In the genomic region with DNA sequence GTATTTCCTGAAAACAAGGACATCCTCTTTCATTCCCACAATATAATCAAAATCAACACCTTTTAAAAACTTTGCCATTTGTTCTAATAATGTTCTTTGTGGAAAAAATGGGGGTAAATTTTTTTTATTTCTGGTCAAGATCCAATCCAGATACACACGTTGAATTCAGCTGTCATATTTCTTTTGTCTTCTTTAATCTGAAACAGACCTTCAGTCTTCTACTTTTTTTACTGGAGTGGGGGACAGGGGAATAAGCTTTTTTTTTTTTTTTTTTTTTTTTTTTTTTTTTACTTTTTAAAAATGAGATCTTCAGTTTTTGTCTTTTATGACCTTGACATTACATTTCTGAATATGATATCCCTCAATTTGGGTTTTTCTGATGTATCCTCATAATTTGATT, we compare ENCODE assay signal across 2 cellular contexts.
TF ChIP-seq lines count a peak whose summit lies in the region.

No MANE protein-coding gene starts in this region.

TF ChIP-seq in SK-N-SH, 30 proteins besides CTCF, POLR2A, EP300 and RAD21:
- TF ChIP-seq YY1 (IDR thresholded peaks at IDR 0.05; ENCODE audit: low read depth) (no peak), CHD2 (IDR thresholded peaks at IDR 0.05; ENCODE audit: low read length, partially characterized antibody) (no peak), TCF12 (IDR thresholded peaks at IDR 0.05) (peak; percentile 49), ZBTB33 (IDR thresholded peaks at IDR 0.05; ENCODE audit: borderline replicate concordance, low read depth) (no peak)
- TF ChIP-seq, protein P1, sequence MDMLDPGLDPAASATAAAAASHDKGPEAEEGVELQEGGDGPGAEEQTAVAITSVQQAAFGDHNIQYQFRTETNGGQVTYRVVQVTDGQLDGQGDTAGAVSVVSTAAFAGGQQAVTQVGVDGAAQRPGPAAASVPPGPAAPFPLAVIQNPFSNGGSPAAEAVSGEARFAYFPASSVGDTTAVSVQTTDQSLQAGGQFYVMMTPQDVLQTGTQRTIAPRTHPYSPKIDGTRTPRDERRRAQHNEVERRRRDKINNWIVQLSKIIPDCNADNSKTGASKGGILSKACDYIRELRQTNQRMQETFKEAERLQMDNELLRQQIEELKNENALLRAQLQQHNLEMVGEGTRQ (IDR thresholded peaks at IDR 0.05; ENCODE audit: borderline replicate concordance, low read depth, low read length), result no peak

TF ChIP-seq in SK-N-SH treated with all-trans-retinoic acid at 6 μM for 48 hours, 23 proteins besides CTCF, POLR2A, EP300 and RAD21:
- no peak for TF ChIP-seq TCF4 (CRISPR knock-in tag; IDR thresholded peaks at IDR 0.05; ENCODE audit: borderline replicate concordance)
- no peak for TF ChIP-seq OSR1 (CRISPR knock-in tag; IDR thresholded peaks at IDR 0.05)
- no peak for TF ChIP-seq GLIS3 (CRISPR knock-in tag; IDR thresholded peaks at IDR 0.05)
- TF ChIP-seq ZNF565 (CRISPR knock-in tag; conservative IDR thresholded peaks at IDR 0.05; ENCODE audit: low read depth), result no peak
- TF ChIP-seq ARNTL (CRISPR knock-in tag; IDR thresholded peaks at IDR 0.05; ENCODE audit: borderline replicate concordance, low read depth), result no peak
- TF ChIP-seq ZFP30 (CRISPR knock-in tag; IDR thresholded peaks at IDR 0.05), result no peak
- TF ChIP-seq TSHZ2 (CRISPR knock-in tag; IDR thresholded peaks at IDR 0.05), result no peak
- no peak for TF ChIP-seq PPARA (CRISPR knock-in tag; IDR thresholded peaks at IDR 0.05; ENCODE audit: borderline replicate concordance)
- TF ChIP-seq BACH2 (CRISPR knock-in tag; IDR thresholded peaks at IDR 0.05; ENCODE audit: borderline replicate concordance), result no peak
- TF ChIP-seq ZNF70 (CRISPR knock-in tag; IDR thresholded peaks at IDR 0.05), result no peak
TF ChIP-seq in SK-N-SH treated with all-trans-retinoic acid at 6 μM for 48 hours: peak in this region for 0.
